19 cellular contexts compared by ENCODE assay signal in the genomic region with DNA sequence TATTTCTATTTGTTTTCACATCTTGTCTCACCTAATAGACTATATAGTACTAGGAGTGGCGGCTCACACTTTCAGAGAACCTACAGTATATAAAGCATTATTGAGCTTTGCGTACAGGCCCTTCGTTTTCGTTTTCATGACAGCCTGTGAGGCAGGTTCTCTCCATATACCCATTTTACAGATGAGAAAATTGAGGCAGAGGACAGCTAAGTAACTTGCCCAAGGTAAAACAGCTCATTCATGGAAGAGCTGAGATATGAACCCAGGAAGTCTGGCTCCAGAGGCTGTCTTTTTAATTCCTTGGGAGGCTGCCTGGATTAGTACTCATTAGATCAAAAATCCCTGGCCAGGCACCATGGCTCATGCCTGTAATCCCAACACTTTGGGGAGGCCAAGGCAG. TPM values are rescaled to one million over a fixed set of nuclear protein-coding genes. Genes with fewer than 3 reads are reported as not detected.
A peak's percentile ranks its signal among the peaks of the same experiment; 100 is the strongest.
DNase-seq lines count a peak whose midpoint lies in the region; ATAC-seq and TF ChIP-seq lines count a peak whose summit lies in the region.
"Had no signal": no experiment of that assay in that cellular context is flagged by ENCODE, and none has a peak within 500 bp of the region (broad histone marks: within the 10 kb centered on the region; RNA-seq: fewer than 3 reads in every experiment).

No MANE protein-coding gene starts in this region.

- no peaks in the 10 kb centered on the region for H3K36me3 Mint-ChIP-seq in activated CD4-positive, alpha-beta memory T cell treated with anti-CD3 and anti-CD28 coated beads, Interleukin-2, amount 10 ng/mL, durations not matched to agents 7 days and 5 days (ENCODE audit: low read depth)
- H3K36me3 Mint-ChIP-seq in activated CD4-positive, alpha-beta memory T cell treated with anti-CD3 and anti-CD28 coated beads for 36 hours, result no peaks in the 10 kb centered on the region
- H3K36me3 Mint-ChIP-seq in memory B cell (peaks cover 17% of the 10 kb centered on the region), osteocyte (ENCODE audit: unreplicated experiment) (peaks cover 5% of the 10 kb centered on the region)

- H3K4me2 ChIP-seq in BLaER1 treated with 17β-estradiol and CSF1 and Interleukin-3, amounts not matched to agents 10 nM and 100 nM, result peak overlapping the region in 8 of 11 experiments; percentile 42 to 73 (median 61); a peak in 13 of 22 replicates

- in situ Hi-C loops in brain microvascular endothelial cell (cut with HindIII; ENCODE audit: low pct_ligation_motif_present, low sequenced_read_pairs), result no loop called here

- peaks cover 9 to 42% (median 34%) of the 10 kb centered on the region in 10 experiments; a peak in 18 of 20 replicates for H3K4me1 ChIP-seq in BLaER1 treated with 17β-estradiol and CSF1 and Interleukin-3, amounts not matched to agents 10 nM and 100 nM
- H3K4me1 ChIP-seq: HAP-1, Peyer's patch, SJSA1 had no signal

- H3K27me3 Mint-ChIP-seq in activated CD4-positive, alpha-beta memory T cell treated with anti-CD3 and anti-CD28 coated beads, Interleukin-2, amount 10 ng/mL, durations not matched to agents 7 days and 5 days, result no peaks in the 10 kb centered on the region
- no peaks in the 10 kb centered on the region for H3K27me3 Mint-ChIP-seq in activated CD4-positive, alpha-beta memory T cell treated with anti-CD3 and anti-CD28 coated beads for 36 hours
- H3K27me3 Mint-ChIP-seq in memory B cell (peaks cover 2% of the 10 kb centered on the region), osteocyte (ENCODE audit: unreplicated experiment) (no peaks in the 10 kb centered on the region)

- peaks cover 16% of the 10 kb centered on the region for H3K4me1 Mint-ChIP-seq in activated CD4-positive, alpha-beta memory T cell treated with anti-CD3 and anti-CD28 coated beads, Interleukin-2, amount 10 ng/mL, durations not matched to agents 7 days and 5 days
- peaks cover 7% of the 10 kb centered on the region for H3K4me1 Mint-ChIP-seq in activated CD4-positive, alpha-beta memory T cell treated with anti-CD3 and anti-CD28 coated beads for 36 hours (ENCODE audit: low read depth)
- peaks cover 8% of the 10 kb centered on the region for H3K4me1 Mint-ChIP-seq in memory B cell
- no peaks in the 10 kb centered on the region for H3K4me1 Mint-ChIP-seq in osteocyte (ENCODE audit: unreplicated experiment)

- no peak for DNase-seq in activated CD4-positive, alpha-beta memory T cell treated with anti-CD3 and anti-CD28 coated beads, Interleukin-2, amount 10 ng/mL, durations not matched to agents 7 days and 5 days
- no peak for DNase-seq in activated CD4-positive, alpha-beta memory T cell treated with anti-CD3 and anti-CD28 coated beads for 36 hours
- DNase-seq in memory B cell (ENCODE audit: low spot score in 2 of 2), result no peak
- DNase-seq in osteocyte (ENCODE audit: extremely low spot score, unreplicated experiment), result no peak
- DNase-seq in brain microvascular endothelial cell, result no peak
- DNase-seq: DMS153, GF-D8, NCI-H1105, NCI-H2081, NCI-H446 treated with DMSO at 0.1 percent for 48 hours, Peyer's patch had no signal

- H3K9me3 Mint-ChIP-seq in activated CD4-positive, alpha-beta memory T cell treated with anti-CD3 and anti-CD28 coated beads, Interleukin-2, amount 10 ng/mL, durations not matched to agents 7 days and 5 days, result no peaks in the 10 kb centered on the region
- H3K9me3 Mint-ChIP-seq in activated CD4-positive, alpha-beta memory T cell treated with anti-CD3 and anti-CD28 coated beads for 36 hours, result no peaks in the 10 kb centered on the region
- H3K9me3 Mint-ChIP-seq in memory B cell (no peaks in the 10 kb centered on the region), osteocyte (ENCODE audit: unreplicated experiment) (no peaks in the 10 kb centered on the region)

- no peaks in the 10 kb centered on the region for H3K36me3 ChIP-seq in BLaER1 treated with 17β-estradiol and CSF1 and Interleukin-3, amounts not matched to agents 10 nM and 100 nM
- no peaks in the 10 kb centered on the region for H3K36me3 ChIP-seq in KOPT-K1 (ENCODE audit: insufficient read depth, low read length)
- H3K36me3 ChIP-seq in brain microvascular endothelial cell (replicated peaks), result no peaks in the 10 kb centered on the region

- POLR2A ChIA-PET in activated CD4-positive, alpha-beta memory T cell treated with anti-CD3 and anti-CD28 coated beads, Interleukin-2, amount 10 ng/mL, durations not matched to agents 7 days and 5 days (lab: Charles Lee), result interaction anchor here (1.4 kb wide), 1 partner anchor 29 kb away, joined by 5 read pairs; the partner anchor contains the start of genes CEP89 and FAAP24
- POLR2A ChIA-PET in activated CD4-positive, alpha-beta memory T cell treated with anti-CD3 and anti-CD28 coated beads for 36 hours (lab: Charles Lee), result no interaction called here

- ATAC-seq in memory B cell (ENCODE audit: low read depth) (no peak), HG03432 (IDR thresholded peaks at IDR 0.05; ENCODE audit: unreplicated experiment) (no peak)
- ATAC-seq: GM12878 had no signal

- no peak for TF ChIP-seq CTCF in osteocyte (IDR thresholded peaks at IDR 0.05)
- TF ChIP-seq CTCF in brain microvascular endothelial cell (IDR thresholded peaks at IDR 0.05; ENCODE audit: low read depth, low read length, missing control alignments), result no peak

- H3K27me3 ChIP-seq in BLaER1 treated with 17β-estradiol and CSF1 and Interleukin-3, amounts not matched to agents 10 nM and 100 nM, result no peaks in the 10 kb centered on the region
- no peaks in the 10 kb centered on the region for H3K27me3 ChIP-seq in brain microvascular endothelial cell (replicated peaks)
- H3K27me3 ChIP-seq: Peyer's patch, SJSA1 had no signal

- H3K27ac ChIP-seq in BLaER1 treated with 17β-estradiol and CSF1 and Interleukin-3, amounts not matched to agents 10 nM and 100 nM, result no peak overlapping the region
- H3K27ac ChIP-seq in KOPT-K1 (ENCODE audit: low read depth, low read length, poor library complexity, severe bottlenecking), result peak overlapping the region; percentile 53
- H3K27ac ChIP-seq in brain microvascular endothelial cell, result no peak overlapping the region
- H3K27ac ChIP-seq: C4-2B, HL-60, Peyer's patch, SJSA1 had no signal

- H4K20me1 ChIP-seq in BLaER1 treated with 17β-estradiol and CSF1 and Interleukin-3, amounts not matched to agents 10 nM and 100 nM, result no peaks in the 10 kb centered on the region

- no peak overlapping the region for H3K9ac ChIP-seq in BLaER1 treated with 17β-estradiol and CSF1 and Interleukin-3, amounts not matched to agents 10 nM and 100 nM

- no peaks in the 10 kb centered on the region for H3K9me3 ChIP-seq in BLaER1 treated with 17β-estradiol and CSF1 and Interleukin-3, amounts not matched to agents 10 nM and 100 nM (replicated peaks in 1 of 11)
- no peaks in the 10 kb centered on the region for H3K9me3 ChIP-seq in KOPT-K1 (ENCODE audit: insufficient read depth, low read length, poor library complexity, severe bottlenecking)
- H3K9me3 ChIP-seq: HAP-1, Peyer's patch, SJSA1 had no signal

- peak overlapping the region; percentile 76 for H3K27ac Mint-ChIP-seq in activated CD4-positive, alpha-beta memory T cell treated with anti-CD3 and anti-CD28 coated beads, Interleukin-2, amount 10 ng/mL, durations not matched to agents 7 days and 5 days
- H3K27ac Mint-ChIP-seq in activated CD4-positive, alpha-beta memory T cell treated with anti-CD3 and anti-CD28 coated beads for 36 hours, result no peak overlapping the region
- peak overlapping the region; percentile 29 for H3K27ac Mint-ChIP-seq in memory B cell
- no peak overlapping the region for H3K27ac Mint-ChIP-seq in osteocyte (ENCODE audit: unreplicated experiment)

- no peak overlapping the region for H3K4me3 ChIP-seq in BLaER1 treated with 17β-estradiol and CSF1 and Interleukin-3, amounts not matched to agents 10 nM and 100 nM
- no peak overlapping the region for H3K4me3 ChIP-seq in brain microvascular endothelial cell (ENCODE audit: low read depth, low read length)
- H3K4me3 ChIP-seq: GM12878, HAP-1, Peyer's patch, SJSA1 had no signal

- no peak overlapping the region for H3K4me3 Mint-ChIP-seq in activated CD4-positive, alpha-beta memory T cell treated with anti-CD3 and anti-CD28 coated beads, Interleukin-2, amount 10 ng/mL, durations not matched to agents 7 days and 5 days
- H3K4me3 Mint-ChIP-seq in activated CD4-positive, alpha-beta memory T cell treated with anti-CD3 and anti-CD28 coated beads for 36 hours, result no peak overlapping the region
- H3K4me3 Mint-ChIP-seq in memory B cell (no peak overlapping the region), osteocyte (ENCODE audit: unreplicated experiment) (no peak overlapping the region)

- CTCF ChIA-PET in activated CD4-positive, alpha-beta memory T cell treated with anti-CD3 and anti-CD28 coated beads, Interleukin-2, amount 10 ng/mL, durations not matched to agents 7 days and 5 days (lab: Charles Lee), result interaction anchor here (1.3 kb wide), 1 partner anchor 25 kb away, joined by 3 read pairs; no protein-coding TSS in a partner anchor
- CTCF ChIA-PET in activated CD4-positive, alpha-beta memory T cell treated with anti-CD3 and anti-CD28 coated beads for 36 hours (lab: Charles Lee), result no interaction called here

- intact Hi-C loops in activated CD4-positive, alpha-beta memory T cell treated with anti-CD3 and anti-CD28 coated beads for 36 hours (cut with micrococcal nuclease), result no loop called here

RNA-seq across cellular contexts. Expression of gene FAAP24, which starts 28.9 kb away (rescaled TPM):
- total RNA-seq in activated CD4-positive, alpha-beta memory T cell treated with anti-CD3 and anti-CD28 coated beads, Interleukin-2, amount 10 ng/mL, durations not matched to agents 7 days and 5 days, result 1 to 10 TPM; 5.3 to 7.6 TPM
- total RNA-seq in activated CD4-positive, alpha-beta memory T cell treated with anti-CD3 and anti-CD28 coated beads for 36 hours, result 1 to 10 TPM; 8.1 to 8.3 TPM
- total RNA-seq in osteocyte, result 4.1 and 5.5 TPM in 2 replicates

RNA-seq across cellular contexts. Expression of gene CEP89, which starts 29.2 kb away (rescaled TPM):
- 10 to 100 TPM; 18.1 to 19.8 TPM for total RNA-seq in activated CD4-positive, alpha-beta memory T cell treated with anti-CD3 and anti-CD28 coated beads, Interleukin-2, amount 10 ng/mL, durations not matched to agents 7 days and 5 days
- 10 to 100 TPM; 15.6 to 21.0 TPM for total RNA-seq in activated CD4-positive, alpha-beta memory T cell treated with anti-CD3 and anti-CD28 coated beads for 36 hours
- total RNA-seq in osteocyte, result 32.9 and 38.6 TPM in 2 replicates

Comparison
In these comparisons a context has a peak if more than half of its experiments do, and no peak if none do; other contexts are left out.
1. H3K27ac Mint-ChIP-seq: peak in activated CD4-positive, alpha-beta memory T cell treated with anti-CD3 and anti-CD28 coated beads, Interleukin-2, amount 10 ng/mL, durations not matched to agents 7 days and 5 days (single experiment) and memory B cell (single experiment); none in activated CD4-positive, alpha-beta memory T cell treated with anti-CD3 and anti-CD28 coated beads for 36 hours (single experiment) and osteocyte (single experiment).